20 cellular contexts compared by ENCODE assay signal in the genomic region with DNA sequence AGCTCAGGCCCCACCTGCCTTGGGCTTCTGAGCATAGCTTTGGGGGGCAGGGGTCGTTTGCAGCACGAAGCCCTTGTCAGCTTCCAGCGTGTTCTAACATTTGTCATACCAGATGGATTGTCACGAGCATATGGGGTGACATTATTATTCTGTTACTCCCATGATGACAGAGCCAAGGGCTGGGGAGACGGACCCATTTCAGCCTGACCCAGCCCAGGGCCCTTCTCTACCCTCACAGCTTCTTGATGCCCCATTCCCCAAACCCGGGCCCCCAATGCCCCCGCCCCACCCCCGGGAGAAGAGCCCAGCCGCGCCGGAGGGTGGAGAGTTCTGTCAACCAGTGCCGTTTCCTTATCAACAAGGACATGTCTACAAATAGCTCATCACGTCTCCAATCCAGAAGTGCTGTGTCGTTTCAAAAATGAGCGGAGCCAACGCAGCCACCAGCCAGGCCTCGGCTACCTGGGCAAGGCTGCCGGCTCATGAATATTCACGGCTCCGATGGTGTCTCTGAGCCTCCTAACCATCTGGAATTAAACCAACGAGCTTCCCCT. TPM values are rescaled to one million over a fixed set of nuclear protein-coding genes. Genes with fewer than 3 reads are reported as not detected.
DNase-seq lines count a peak whose midpoint lies in the region; ATAC-seq and TF ChIP-seq lines count a peak whose summit lies in the region.
"Had no signal": no experiment of that assay in that cellular context is flagged by ENCODE, and none has a peak within 500 bp of the region (broad histone marks: within the 10 kb centered on the region; RNA-seq: fewer than 3 reads in every experiment).

No MANE protein-coding gene starts in this region.

- H3K4me2 ChIP-seq in trophoblast cell (ENCODE audit: low read length): no peak overlapping the region
- H3K4me2 ChIP-seq: PC-9 had no signal

- H3K27me3 ChIP-seq in heart left ventricle (peaks cover 0 to 46% (median 7%) of the 10 kb centered on the region in 9 donors), trophoblast cell (ENCODE audit: insufficient read depth, low read length) (no peaks in the 10 kb centered on the region)

- H3K14ac ChIP-seq in trophoblast cell (ENCODE audit: low read length): no peak overlapping the region

- H3K4ac ChIP-seq in trophoblast cell (ENCODE audit: low read depth, low read length): no peak overlapping the region

- ATAC-seq in Right ventricle myocardium inferior (peak; percentile 69), heart left ventricle (peak; percentile 57 to 85 (median 80))
- ATAC-seq: SK-N-SH treated with all-trans-retinoic acid at 6 μM for 48 hours had no signal

- intact Hi-C loops in Right ventricle myocardium inferior (cut with DNase I): no loop called here
- intact Hi-C loops in cardiac septum (cut with DNase I): loop anchor here (10.0 kb wide), 1 partner anchor 316 kb away; no protein-coding TSS in a partner anchor
- intact Hi-C loops in heart left ventricle (cut with DNase I): no loop called here

- 8 to 18% (median 16%) methylated on average over 13 to 21 of the region's 21 CpGs for WGBS in heart left ventricle, 4 donors
- WGBS in trophoblast cell (ENCODE audit: extremely low coverage, insufficient coverage, insufficient read length): no CpG with 5 or more reads among the region's 21 CpGs

- H2AK5ac ChIP-seq in trophoblast cell (ENCODE audit: low read length): no peak overlapping the region

- H2BK5ac ChIP-seq in trophoblast cell (ENCODE audit: low read depth, low read length, poor library complexity): no peak overlapping the region

- no peak for TF ChIP-seq POLR2A in heart left ventricle (IDR thresholded peaks at IDR 0.05)

- H3K18ac ChIP-seq in trophoblast cell (ENCODE audit: low read length): no peak overlapping the region

- no peak overlapping the region for H2BK12ac ChIP-seq in trophoblast cell (ENCODE audit: low read length)

- H3K36me3 ChIP-seq in heart left ventricle: no peaks in the 10 kb centered on the region
- H3K36me3 ChIP-seq in trophoblast cell (ENCODE audit: control insufficient read depth in 1 of 2, insufficient read depth in 2 of 2, low read length in 2 of 2): no peaks in the 10 kb centered on the region
- H3K36me3 ChIP-seq: HAP-1 had no signal

- H3K27ac ChIP-seq in heart left ventricle: peak overlapping the region in 1 of 12 donors; percentile 44
- no peak overlapping the region for H3K27ac ChIP-seq in trophoblast cell (ENCODE audit: low read depth, low read length)
- H3K27ac ChIP-seq: PC-9 had no signal

- no peak overlapping the region for H4K8ac ChIP-seq in trophoblast cell (ENCODE audit: low read depth, low read length)

- peaks cover 0 to 18% (median 7%) of the 10 kb centered on the region in 12 donors for H3K4me1 ChIP-seq in heart left ventricle
- H3K4me1 ChIP-seq in trophoblast cell (ENCODE audit: control insufficient read depth in 1 of 2, insufficient read depth in 2 of 2, low read length in 2 of 2): no peaks in the 10 kb centered on the region
- H3K4me1 ChIP-seq: HAP-1 had no signal

- no peaks in the 10 kb centered on the region for H3K79me1 ChIP-seq in trophoblast cell (ENCODE audit: low read length)

- H3K4me3 ChIP-seq in heart left ventricle: no peak overlapping the region
- peak overlapping the region; percentile 2 for H3K4me3 ChIP-seq in trophoblast cell (ENCODE audit: low read depth, low read length)
- H3K4me3 ChIP-seq: HAP-1, PC-9 had no signal

- DNase-seq in Right ventricle myocardium inferior (ENCODE audit: missing footprints) (no peak), cardiac septum (ENCODE audit: low spot score) (no peak), NCI-H2171 (lab: John Stamatoyannopoulos, UW) (peak; percentile 56), heart left ventricle (peak in 2 of 5 donors; percentile 47 to 61), trophoblast cell (no peak), cortex of kidney (lab: John Stamatoyannopoulos, UW) (no peak), SIG-M5 treated with dmso at 0.1 percent for 504 hours (lab: John Stamatoyannopoulos, UW; ENCODE audit: unreplicated experiment) (no peak)
- no peak for DNase-seq in activated naive CD4-positive, alpha-beta T cell (lab: John Stamatoyannopoulos, UW)
- DNase-seq: COR-L47, EL, MM.1S, NCI-H1092 treated with DMSO at 0.1 percent for 48 hours, NCI-H2029, NCI-H226, NCI-H748 treated with DMSO at 0.1 percent for 48 hours, PC-9, T-helper 1 cell had no signal

- H4K91ac ChIP-seq in trophoblast cell (ENCODE audit: low read depth, low read length): no peak overlapping the region

- H3K9me3 ChIP-seq in heart left ventricle: no peaks in the 10 kb centered on the region
- H3K9me3 ChIP-seq in trophoblast cell (ENCODE audit: insufficient read depth, low read depth, low read length): peaks cover 3% of the 10 kb centered on the region
- H3K9me3 ChIP-seq: HAP-1 had no signal

- H2BK120ac ChIP-seq in trophoblast cell (ENCODE audit: insufficient read depth, low read length, poor library complexity): no peak overlapping the region

- no peaks in the 10 kb centered on the region for H3K79me2 ChIP-seq in trophoblast cell (ENCODE audit: control insufficient read depth, insufficient read depth, low read length, poor library complexity)

- no peak overlapping the region for H4K12ac ChIP-seq in trophoblast cell (ENCODE audit: low read depth, low read length)

- H3K9ac ChIP-seq in trophoblast cell (ENCODE audit: low read length): no peak overlapping the region

- H3K23ac ChIP-seq in trophoblast cell (ENCODE audit: low read length): no peak overlapping the region

- no peak overlapping the region for H2AFZ ChIP-seq in trophoblast cell (ENCODE audit: insufficient read depth, low read length, poor library complexity)
- H2AFZ ChIP-seq: PC-9 had no signal

- no peak for TF ChIP-seq CTCF in heart left ventricle (IDR thresholded peaks at IDR 0.05)

RNA-seq across cellular contexts. Expression of a gene that starts 9.6 kb away (rescaled TPM):
- total RNA-seq in Right ventricle myocardium inferior: 2.3 TPM
- 0.16 TPM for total RNA-seq in cardiac septum
- total RNA-seq in heart left ventricle: 1 to 10 TPM in 2 of 9 donors, under 1 TPM in 2, not detected in 5; 0.16 to 1.5 (median 0.81) TPM
- under 1 TPM; 0.06 to 0.23 TPM for polyA plus RNA-seq in heart left ventricle
- not detected in 2 replicates for polyA plus RNA-seq in trophoblast cell (2013)
- total RNA-seq: HT-29, PC-9 had no signal
